In genomic region chr10:73358331-73359279, GRCh38 we compare ENCODE assay signal across 8 cellular contexts. TPM values are rescaled to one million over a fixed set of nuclear protein-coding genes. Genes with fewer than 3 reads are reported as not detected.
A peak's percentile ranks its signal among the peaks of the same experiment; 100 is the strongest.
DNase-seq lines count a peak whose midpoint lies in the region; ATAC-seq and TF ChIP-seq lines count a peak whose summit lies in the region.

Gene CFAP70 (minus strand): TSS chr10:73358864. CDS start chr10:73354796, 4,068 bp downstream.

- H3K27me3 Mint-ChIP-seq in chondrocyte (ENCODE audit: low read depth): peaks cover 18% of the 10 kb centered on the region

- ATAC-seq in GM19043 (IDR thresholded peaks at IDR 0.05; ENCODE audit: low read depth, unreplicated experiment): peak; percentile 90
- peak; percentile 89 for ATAC-seq in HG03378 (IDR thresholded peaks at IDR 0.05; ENCODE audit: unreplicated experiment)

- peaks cover 6% of the 10 kb centered on the region for H3K9me3 Mint-ChIP-seq in chondrocyte (ENCODE audit: low read depth)

- no peaks in the 10 kb centered on the region for H3K36me3 ChIP-seq in kidney epithelial cell (ENCODE audit: control insufficient read depth, insufficient read depth, low read length)

- no peaks in the 10 kb centered on the region for H3K27me3 ChIP-seq in kidney epithelial cell (ENCODE audit: control insufficient read depth, insufficient read depth, low read length)

- peak; percentile 85 for DNase-seq in AG09309 (ENCODE audit: low read depth)
- DNase-seq in NCI-H510A (lab: John Stamatoyannopoulos, UW): peak; percentile 95
- DNase-seq in activated CD4-positive, alpha-beta T cell treated with anti-CD3 and anti-CD28 coated beads for 24 hours (ENCODE audit: low read depth in 2 of 2): peak; percentile 79 to 84
- no peak for DNase-seq in chondrocyte (ENCODE audit: low spot score)
- peak; percentile 90 for DNase-seq in kidney epithelial cell (ENCODE audit: low read depth)
- DNase-seq in stimulated activated CD4-positive, alpha-beta T cell treated with anti-CD3 and anti-CD28 coated beads, Interleukin-15, amount 100 ng/mL, for 1 hour (ENCODE audit: low read depth in 1 of 2, low spot score in 1 of 2): peak; percentile 81 to 84

- H3K36me3 Mint-ChIP-seq in chondrocyte (ENCODE audit: low read depth): peaks cover 2% of the 10 kb centered on the region

- H3K4me3 Mint-ChIP-seq in chondrocyte (ENCODE audit: unreplicated experiment): peak within 1 kb of the TSS; percentile 94

- H3K4me3 ChIP-seq in AG09309 (ENCODE audit: control insufficient read depth, low read depth, low read length): peak within 1 kb of the TSS; percentile 56
- peak within 1 kb of the TSS; percentile 65 for H3K4me3 ChIP-seq in kidney epithelial cell (ENCODE audit: low read depth, low read length)

- TF ChIP-seq CTCF in AG09309 (IDR thresholded peaks at IDR 0.05; ENCODE audit: control insufficient read depth, insufficient read depth, low read depth, low read length, missing control alignments): no peak
- TF ChIP-seq CTCF in chondrocyte (IDR thresholded peaks at IDR 0.05): no peak
- TF ChIP-seq CTCF in kidney epithelial cell (IDR thresholded peaks at IDR 0.05; ENCODE audit: insufficient read depth, low read length, poor library complexity, severe bottlenecking): no peak

- peaks cover 13% of the 10 kb centered on the region for H3K4me1 Mint-ChIP-seq in chondrocyte (ENCODE audit: low read depth)

- peak within 1 kb of the TSS; percentile 96 for H3K27ac Mint-ChIP-seq in chondrocyte (ENCODE audit: unreplicated experiment)

RNA-seq across cellular contexts. Expression of gene CFAP70, which starts in this region (rescaled TPM):
- 0.42 to 1.4 TPM (median 0.59 TPM) in 3 replicates for total RNA-seq in chondrocyte
- total RNA-seq in kidney epithelial cell: 1.2 and 2.6 TPM in 2 replicates
